12 cellular contexts compared by ENCODE assay signal in the genomic region with DNA sequence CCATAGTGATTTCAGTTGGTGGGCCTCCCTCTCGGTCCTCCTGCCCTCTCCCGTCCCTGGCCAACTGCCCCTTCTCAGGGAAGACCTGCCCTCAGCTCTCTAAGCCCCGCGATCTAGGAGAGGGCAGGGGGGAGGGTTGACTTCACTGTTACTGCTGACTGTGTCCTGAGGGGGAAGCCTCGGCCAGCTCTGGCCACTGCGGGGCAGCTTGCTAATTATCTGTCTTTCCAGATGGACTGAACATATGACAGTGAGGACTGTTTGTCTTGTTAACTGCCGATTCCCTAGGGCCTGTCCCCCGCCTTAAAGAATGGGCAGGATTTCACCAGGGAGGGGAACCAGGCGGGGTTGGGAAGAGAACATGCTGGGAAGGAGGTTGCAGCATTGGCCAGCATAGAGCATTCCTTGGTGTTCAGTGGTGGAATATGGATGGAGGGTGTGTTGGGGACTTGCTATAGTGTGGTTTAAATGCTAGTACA. TPM values are rescaled to one million over a fixed set of nuclear protein-coding genes. Genes with fewer than 3 reads are reported as not detected.
DNase-seq lines count a peak whose midpoint lies in the region; ATAC-seq and TF ChIP-seq lines count a peak whose summit lies in the region.
"Had no signal": no experiment of that assay in that cellular context is flagged by ENCODE, and none has a peak within 500 bp of the region (broad histone marks: within the 10 kb centered on the region; RNA-seq: fewer than 3 reads in every experiment).

No MANE protein-coding gene starts in this region.

- peaks cover 20% of the 10 kb centered on the region for H3K4me1 Mint-ChIP-seq in osteocyte (ENCODE audit: unreplicated experiment)

- DNase-seq in ELF-1 (ENCODE audit: low read depth, low spot score) (peak; percentile 82), RPMI7951 (ENCODE audit: low read depth) (peak; percentile 23), fibroblast of peridontal ligament (ENCODE audit: extremely low read depth) (peak; percentile 18), osteocyte (ENCODE audit: extremely low spot score, unreplicated experiment) (no peak), transverse colon (no peak), NCI-H187 (lab: John Stamatoyannopoulos, UW) (no peak)
- no peak for DNase-seq in activated CD4-positive, alpha-beta T cell treated with anti-CD3 and anti-CD28 coated beads, Interleukin-2, amount 50 U/mL, for 48 hours
- DNase-seq: activated CD4-positive, CD25-positive, alpha-beta regulatory T cell treated with anti-CD3 and anti-CD28 coated beads, Interleukin-2, amount 50 U/mL, for 72 hours; occipital lobe had no signal

- H3K4me3 ChIP-seq in transverse colon: no peak overlapping the region

- H3K27ac Mint-ChIP-seq in osteocyte (ENCODE audit: unreplicated experiment): peak overlapping the region; percentile 63

- peak overlapping the region in 2 of 4 donors; percentile 6 to 17 for H3K27ac ChIP-seq in transverse colon

- H3K9me3 ChIP-seq in transverse colon: no peaks in the 10 kb centered on the region

- H3K4me3 Mint-ChIP-seq in osteocyte (ENCODE audit: unreplicated experiment): peak overlapping the region; percentile 44
- H3K4me3 Mint-ChIP-seq: activated naive CD4-positive, alpha-beta T cell treated with anti-CD3 and anti-CD28 coated beads, Interleukin-2, amount 50 U/mL, for 24 hours had no signal

- ATAC-seq in HG03520 (IDR thresholded peaks at IDR 0.05; ENCODE audit: unreplicated experiment): no peak
- ATAC-seq: HepG2 had no signal

- no peak for TF ChIP-seq EP300 in transverse colon (IDR thresholded peaks at IDR 0.05; ENCODE audit: low read depth)

- H3K27me3 Mint-ChIP-seq in osteocyte (ENCODE audit: unreplicated experiment): no peaks in the 10 kb centered on the region
- H3K27me3 Mint-ChIP-seq: activated naive CD4-positive, alpha-beta T cell treated with anti-CD3 and anti-CD28 coated beads, Interleukin-2, amount 50 U/mL, for 24 hours had no signal

- no peaks in the 10 kb centered on the region for H3K36me3 ChIP-seq in transverse colon

- no peaks in the 10 kb centered on the region for H3K27me3 ChIP-seq in transverse colon

- in situ Hi-C loops in transverse colon (cut with MboI; ENCODE audit: low pct_ligation_motif_present in 1 of 4, low pct_unique_long_range_greater_than_20kb in 1 of 4, low sequenced_read_pairs in 3 of 4): no loop called here

- peaks cover 10% of the 10 kb centered on the region for H3K36me3 Mint-ChIP-seq in osteocyte (ENCODE audit: unreplicated experiment)

- TF ChIP-seq CTCF in osteocyte (IDR thresholded peaks at IDR 0.05) (no peak), transverse colon (IDR thresholded peaks at IDR 0.05) (no peak)

- TF ChIP-seq POLR2A in transverse colon (IDR thresholded peaks at IDR 0.05): no peak

- intact Hi-C loops in transverse colon (cut with DNase I; ENCODE audit: low total_unique reads): no loop called here

- WGBS in transverse colon (ENCODE audit: low coverage in 1 of 2), 2 donors: 68% methylated on average over 9 of the region's 9 CpGs; no CpG with 5 or more reads in 1 of the 2 donors

- H3K9me3 Mint-ChIP-seq in osteocyte (ENCODE audit: unreplicated experiment): no peaks in the 10 kb centered on the region
- H3K9me3 Mint-ChIP-seq: activated naive CD4-positive, alpha-beta T cell treated with anti-CD3 and anti-CD28 coated beads, Interleukin-2, amount 50 U/mL, for 24 hours had no signal

- H3K4me1 ChIP-seq in transverse colon: peaks cover 0 to 8% (median 3%) of the 10 kb centered on the region in 4 donors

RNA-seq across cellular contexts. Expression of a gene that starts 22.9 kb away (rescaled TPM):
- total RNA-seq in RPMI7951 (2014; rRNA removed; shearing (Covaris generic)): 17.5 TPM in 2 replicates
- total RNA-seq in osteocyte: 25.8 and 28.4 TPM in 2 replicates
- 10 to 100 TPM; 34.8 to 55.8 (median 46.8) TPM for total RNA-seq in transverse colon

RNA-seq across cellular contexts. Expression of a gene that starts 24.9 kb away (rescaled TPM):
- 8.6 and 11.8 TPM in 2 replicates for total RNA-seq in RPMI7951 (2014; rRNA removed; shearing (Covaris generic))
- 5.3 and 5.4 TPM in 2 replicates for total RNA-seq in osteocyte
- total RNA-seq in transverse colon: 10 to 100 TPM in 3 of 4 donors, 1 to 10 TPM in 1; 4.6 to 33.7 (median 23.3) TPM

Comparison
In these comparisons a context has a peak if more than half of its experiments do, and no peak if none do; other contexts are left out.
1. DNase-seq: peak in ELF-1 (single experiment), RPMI7951 (single experiment) and fibroblast of peridontal ligament (single experiment); none in osteocyte (single experiment), activated CD4-positive, alpha-beta T cell treated with anti-CD3 and anti-CD28 coated beads, Interleukin-2, amount 50 U/mL, for 48 hours (0 of 2), transverse colon (single experiment) and NCI-H187 (0 of 2).